Comparison of ENCODE assay signal across 1 cellular context in the genomic region with DNA sequence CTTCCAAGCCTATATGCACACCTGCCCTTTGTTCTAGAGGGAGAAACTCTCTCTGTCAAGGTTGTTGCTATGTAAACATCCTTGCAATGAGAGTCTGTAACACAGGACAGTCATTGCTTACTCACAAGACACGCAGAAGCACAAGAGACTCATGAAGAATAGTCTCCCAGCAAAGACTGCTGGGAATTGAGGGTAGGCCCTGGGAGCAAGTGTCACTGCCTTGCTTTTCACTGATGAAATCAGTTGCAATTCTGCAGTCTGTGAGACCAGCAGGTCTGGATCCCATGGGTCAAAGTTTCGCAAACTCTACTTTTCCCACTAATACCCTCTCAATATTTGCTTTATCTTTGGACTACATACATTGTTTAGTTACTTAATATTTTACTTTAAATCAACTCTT.
TF ChIP-seq lines count a peak whose summit lies in the region.

No MANE protein-coding gene starts in this region.

TF ChIP-seq in HepG2, 621 proteins besides CTCF, POLR2A, EP300 and RAD21 (continued from another document and continues in another):
- TF ChIP-seq, protein P1, sequence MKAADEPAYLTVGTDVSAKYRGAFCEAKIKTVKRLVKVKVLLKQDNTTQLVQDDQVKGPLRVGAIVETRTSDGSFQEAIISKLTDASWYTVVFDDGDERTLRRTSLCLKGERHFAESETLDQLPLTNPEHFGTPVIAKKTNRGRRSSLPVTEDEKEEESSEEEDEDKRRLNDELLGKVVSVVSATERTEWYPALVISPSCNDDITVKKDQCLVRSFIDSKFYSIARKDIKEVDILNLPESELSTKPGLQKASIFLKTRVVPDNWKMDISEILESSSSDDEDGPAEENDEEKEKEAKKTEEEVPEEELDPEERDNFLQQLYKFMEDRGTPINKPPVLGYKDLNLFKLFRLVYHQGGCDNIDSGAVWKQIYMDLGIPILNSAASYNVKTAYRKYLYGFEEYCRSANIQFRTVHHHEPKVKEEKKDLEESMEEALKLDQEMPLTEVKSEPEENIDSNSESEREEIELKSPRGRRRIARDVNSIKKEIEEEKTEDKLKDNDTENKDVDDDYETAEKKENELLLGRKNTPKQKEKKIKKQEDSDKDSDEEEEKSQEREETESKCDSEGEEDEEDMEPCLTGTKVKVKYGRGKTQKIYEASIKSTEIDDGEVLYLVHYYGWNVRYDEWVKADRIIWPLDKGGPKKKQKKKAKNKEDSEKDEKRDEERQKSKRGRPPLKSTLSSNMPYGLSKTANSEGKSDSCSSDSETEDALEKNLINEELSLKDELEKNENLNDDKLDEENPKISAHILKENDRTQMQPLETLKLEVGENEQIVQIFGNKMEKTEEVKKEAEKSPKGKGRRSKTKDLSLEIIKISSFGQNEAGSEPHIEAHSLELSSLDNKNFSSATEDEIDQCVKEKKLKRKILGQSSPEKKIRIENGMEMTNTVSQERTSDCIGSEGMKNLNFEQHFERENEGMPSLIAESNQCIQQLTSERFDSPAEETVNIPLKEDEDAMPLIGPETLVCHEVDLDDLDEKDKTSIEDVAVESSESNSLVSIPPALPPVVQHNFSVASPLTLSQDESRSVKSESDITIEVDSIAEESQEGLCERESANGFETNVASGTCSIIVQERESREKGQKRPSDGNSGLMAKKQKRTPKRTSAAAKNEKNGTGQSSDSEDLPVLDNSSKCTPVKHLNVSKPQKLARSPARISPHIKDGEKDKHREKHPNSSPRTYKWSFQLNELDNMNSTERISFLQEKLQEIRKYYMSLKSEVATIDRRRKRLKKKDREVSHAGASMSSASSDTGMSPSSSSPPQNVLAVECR (CRISPR knock-in tag; IDR thresholded peaks at IDR 0.05; ENCODE audit: borderline replicate concordance), result peak; percentile 38; the same call in 1 of the 2 replicates
- TF ChIP-seq, protein P2, sequence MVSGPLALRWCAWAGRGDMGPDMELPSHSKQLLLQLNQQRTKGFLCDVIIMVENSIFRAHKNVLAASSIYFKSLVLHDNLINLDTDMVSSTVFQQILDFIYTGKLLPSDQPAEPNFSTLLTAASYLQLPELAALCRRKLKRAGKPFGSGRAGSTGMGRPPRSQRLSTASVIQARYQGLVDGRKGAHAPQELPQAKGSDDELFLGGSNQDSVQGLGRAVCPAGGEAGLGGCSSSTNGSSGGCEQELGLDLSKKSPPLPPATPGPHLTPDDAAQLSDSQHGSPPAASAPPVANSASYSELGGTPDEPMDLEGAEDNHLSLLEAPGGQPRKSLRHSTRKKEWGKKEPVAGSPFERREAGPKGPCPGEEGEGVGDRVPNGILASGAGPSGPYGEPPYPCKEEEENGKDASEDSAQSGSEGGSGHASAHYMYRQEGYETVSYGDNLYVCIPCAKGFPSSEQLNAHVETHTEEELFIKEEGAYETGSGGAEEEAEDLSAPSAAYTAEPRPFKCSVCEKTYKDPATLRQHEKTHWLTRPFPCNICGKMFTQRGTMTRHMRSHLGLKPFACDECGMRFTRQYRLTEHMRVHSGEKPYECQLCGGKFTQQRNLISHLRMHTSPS (CRISPR knock-in tag; IDR thresholded peaks at IDR 0.05; ENCODE audit: low read depth), result no peak
- TF ChIP-seq, protein P3, sequence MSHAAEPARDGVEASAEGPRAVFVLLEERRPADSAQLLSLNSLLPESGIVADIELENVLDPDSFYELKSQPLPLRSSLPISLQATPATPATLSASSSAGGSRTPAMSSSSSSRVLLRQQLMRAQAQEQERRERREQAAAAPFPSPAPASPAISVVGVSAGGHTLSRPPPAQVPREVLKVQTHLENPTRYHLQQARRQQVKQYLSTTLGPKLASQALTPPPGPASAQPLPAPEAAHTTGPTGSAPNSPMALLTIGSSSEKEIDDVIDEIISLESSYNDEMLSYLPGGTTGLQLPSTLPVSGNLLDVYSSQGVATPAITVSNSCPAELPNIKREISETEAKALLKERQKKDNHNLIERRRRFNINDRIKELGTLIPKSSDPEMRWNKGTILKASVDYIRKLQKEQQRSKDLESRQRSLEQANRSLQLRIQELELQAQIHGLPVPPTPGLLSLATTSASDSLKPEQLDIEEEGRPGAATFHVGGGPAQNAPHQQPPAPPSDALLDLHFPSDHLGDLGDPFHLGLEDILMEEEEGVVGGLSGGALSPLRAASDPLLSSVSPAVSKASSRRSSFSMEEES (CRISPR knock-in tag; IDR thresholded peaks at IDR 0.05), result peak; percentile 81; the same call in 1 of the 2 replicates
- no peak for TF ChIP-seq CHD2 (IDR thresholded peaks at IDR 0.05; ENCODE audit: low read depth, low read length)
- no peak for TF ChIP-seq ISX (CRISPR knock-in tag; conservative IDR thresholded peaks at IDR 0.05)
- TF ChIP-seq LCORL (IDR thresholded peaks at IDR 0.05), result no peak
- peak; percentile 84 for TF ChIP-seq LCORL (CRISPR knock-in tag; IDR thresholded peaks at IDR 0.05)
- TF ChIP-seq MEIS2 (CRISPR knock-in tag; IDR thresholded peaks at IDR 0.05), result no peak
- TF ChIP-seq AGO1 (IDR thresholded peaks at IDR 0.05; ENCODE audit: low read depth, low read length, poor library complexity, severe bottlenecking), result no peak
- TF ChIP-seq KMT2A (CRISPR knock-in tag; IDR thresholded peaks at IDR 0.05), result peak; percentile 61; the same call in 1 of the 2 replicates
- TF ChIP-seq ZSCAN9 (CRISPR knock-in tag; IDR thresholded peaks at IDR 0.05; ENCODE audit: borderline replicate concordance), result peak; percentile 86; the same call in 1 of the 2 replicates
- 0 out of 2 replicates have a peak, but pooled peaks have one; percentile 22 for TF ChIP-seq KAT7 (CRISPR knock-in tag; IDR thresholded peaks at IDR 0.05; ENCODE audit: borderline replicate concordance)
- no peak for TF ChIP-seq ZNF841 (CRISPR knock-in tag; IDR thresholded peaks at IDR 0.05; ENCODE audit: borderline replicate concordance)
- no peak for TF ChIP-seq NFKB2 (CRISPR knock-in tag; IDR thresholded peaks at IDR 0.05; ENCODE audit: borderline replicate concordance)
- TF ChIP-seq, protein P4, sequence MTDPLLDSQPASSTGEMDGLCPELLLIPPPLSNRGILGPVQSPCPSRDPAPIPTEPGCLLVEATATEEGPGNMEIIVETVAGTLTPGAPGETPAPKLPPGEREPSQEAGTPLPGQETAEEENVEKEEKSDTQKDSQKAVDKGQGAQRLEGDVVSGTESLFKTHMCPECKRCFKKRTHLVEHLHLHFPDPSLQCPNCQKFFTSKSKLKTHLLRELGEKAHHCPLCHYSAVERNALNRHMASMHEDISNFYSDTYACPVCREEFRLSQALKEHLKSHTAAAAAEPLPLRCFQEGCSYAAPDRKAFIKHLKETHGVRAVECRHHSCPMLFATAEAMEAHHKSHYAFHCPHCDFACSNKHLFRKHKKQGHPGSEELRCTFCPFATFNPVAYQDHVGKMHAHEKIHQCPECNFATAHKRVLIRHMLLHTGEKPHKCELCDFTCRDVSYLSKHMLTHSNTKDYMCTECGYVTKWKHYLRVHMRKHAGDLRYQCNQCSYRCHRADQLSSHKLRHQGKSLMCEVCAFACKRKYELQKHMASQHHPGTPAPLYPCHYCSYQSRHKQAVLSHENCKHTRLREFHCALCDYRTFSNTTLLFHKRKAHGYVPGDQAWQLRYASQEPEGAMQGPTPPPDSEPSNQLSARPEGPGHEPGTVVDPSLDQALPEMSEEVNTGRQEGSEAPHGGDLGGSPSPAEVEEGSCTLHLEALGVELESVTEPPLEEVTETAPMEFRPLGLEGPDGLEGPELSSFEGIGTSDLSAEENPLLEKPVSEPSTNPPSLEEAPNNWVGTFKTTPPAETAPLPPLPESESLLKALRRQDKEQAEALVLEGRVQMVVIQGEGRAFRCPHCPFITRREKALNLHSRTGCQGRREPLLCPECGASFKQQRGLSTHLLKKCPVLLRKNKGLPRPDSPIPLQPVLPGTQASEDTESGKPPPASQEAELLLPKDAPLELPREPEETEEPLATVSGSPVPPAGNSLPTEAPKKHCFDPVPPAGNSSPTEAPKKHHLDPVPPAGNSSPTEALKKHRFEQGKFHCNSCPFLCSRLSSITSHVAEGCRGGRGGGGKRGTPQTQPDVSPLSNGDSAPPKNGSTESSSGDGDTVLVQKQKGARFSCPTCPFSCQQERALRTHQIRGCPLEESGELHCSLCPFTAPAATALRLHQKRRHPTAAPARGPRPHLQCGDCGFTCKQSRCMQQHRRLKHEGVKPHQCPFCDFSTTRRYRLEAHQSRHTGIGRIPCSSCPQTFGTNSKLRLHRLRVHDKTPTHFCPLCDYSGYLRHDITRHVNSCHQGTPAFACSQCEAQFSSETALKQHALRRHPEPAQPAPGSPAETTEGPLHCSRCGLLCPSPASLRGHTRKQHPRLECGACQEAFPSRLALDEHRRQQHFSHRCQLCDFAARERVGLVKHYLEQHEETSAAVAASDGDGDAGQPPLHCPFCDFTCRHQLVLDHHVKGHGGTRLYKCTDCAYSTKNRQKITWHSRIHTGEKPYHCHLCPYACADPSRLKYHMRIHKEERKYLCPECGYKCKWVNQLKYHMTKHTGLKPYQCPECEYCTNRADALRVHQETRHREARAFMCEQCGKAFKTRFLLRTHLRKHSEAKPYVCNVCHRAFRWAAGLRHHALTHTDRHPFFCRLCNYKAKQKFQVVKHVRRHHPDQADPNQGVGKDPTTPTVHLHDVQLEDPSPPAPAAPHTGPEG (CRISPR knock-in tag; IDR thresholded peaks at IDR 0.05), result no peak
- TF ChIP-seq RELA (CRISPR knock-in tag; IDR thresholded peaks at IDR 0.05), result no peak
- no peak for TF ChIP-seq ZBTB38 (CRISPR knock-in tag; IDR thresholded peaks at IDR 0.05)
- peak; percentile 17 for TF ChIP-seq TBL1XR1 (IDR thresholded peaks at IDR 0.05; ENCODE audit: borderline replicate concordance, low read length, partially characterized antibody)
- no peak for TF ChIP-seq MAF1 (CRISPR knock-in tag; IDR thresholded peaks at IDR 0.05; ENCODE audit: borderline replicate concordance)
- peak; percentile 40; the same call in 1 of the 2 replicates for TF ChIP-seq SMC3 (IDR thresholded peaks at IDR 0.05; ENCODE audit: low read length)
- TF ChIP-seq KLF6 (CRISPR knock-in tag; IDR thresholded peaks at IDR 0.05), result peak; percentile 74; the same call in 1 of the 2 replicates
- TF ChIP-seq, protein P5, sequence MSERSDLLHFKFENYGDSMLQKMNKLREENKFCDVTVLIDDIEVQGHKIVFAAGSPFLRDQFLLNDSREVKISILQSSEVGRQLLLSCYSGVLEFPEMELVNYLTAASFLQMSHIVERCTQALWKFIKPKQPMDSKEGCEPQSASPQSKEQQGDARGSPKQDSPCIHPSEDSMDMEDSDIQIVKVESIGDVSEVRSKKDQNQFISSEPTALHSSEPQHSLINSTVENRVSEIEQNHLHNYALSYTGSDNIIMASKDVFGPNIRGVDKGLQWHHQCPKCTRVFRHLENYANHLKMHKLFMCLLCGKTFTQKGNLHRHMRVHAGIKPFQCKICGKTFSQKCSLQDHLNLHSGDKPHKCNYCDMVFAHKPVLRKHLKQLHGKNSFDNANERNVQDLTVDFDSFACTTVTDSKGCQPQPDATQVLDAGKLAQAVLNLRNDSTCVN (CRISPR knock-in tag; IDR thresholded peaks at IDR 0.05; ENCODE audit: borderline replicate concordance), result peak; percentile 86
- TF ChIP-seq ETV5 (CRISPR knock-in tag; IDR thresholded peaks at IDR 0.05; ENCODE audit: borderline replicate concordance), result peak; percentile 49; the same call in 1 of the 2 replicates
- no peak for TF ChIP-seq REL (CRISPR knock-in tag; conservative IDR thresholded peaks at IDR 0.05)
- TF ChIP-seq KDM4B (CRISPR knock-in tag; IDR thresholded peaks at IDR 0.05), result peak; percentile 91; the same call in 1 of the 2 replicates
- TF ChIP-seq POGZ (CRISPR knock-in tag; IDR thresholded peaks at IDR 0.05), result peak; percentile 22; the same call in 1 of the 2 replicates
- TF ChIP-seq, protein P6, sequence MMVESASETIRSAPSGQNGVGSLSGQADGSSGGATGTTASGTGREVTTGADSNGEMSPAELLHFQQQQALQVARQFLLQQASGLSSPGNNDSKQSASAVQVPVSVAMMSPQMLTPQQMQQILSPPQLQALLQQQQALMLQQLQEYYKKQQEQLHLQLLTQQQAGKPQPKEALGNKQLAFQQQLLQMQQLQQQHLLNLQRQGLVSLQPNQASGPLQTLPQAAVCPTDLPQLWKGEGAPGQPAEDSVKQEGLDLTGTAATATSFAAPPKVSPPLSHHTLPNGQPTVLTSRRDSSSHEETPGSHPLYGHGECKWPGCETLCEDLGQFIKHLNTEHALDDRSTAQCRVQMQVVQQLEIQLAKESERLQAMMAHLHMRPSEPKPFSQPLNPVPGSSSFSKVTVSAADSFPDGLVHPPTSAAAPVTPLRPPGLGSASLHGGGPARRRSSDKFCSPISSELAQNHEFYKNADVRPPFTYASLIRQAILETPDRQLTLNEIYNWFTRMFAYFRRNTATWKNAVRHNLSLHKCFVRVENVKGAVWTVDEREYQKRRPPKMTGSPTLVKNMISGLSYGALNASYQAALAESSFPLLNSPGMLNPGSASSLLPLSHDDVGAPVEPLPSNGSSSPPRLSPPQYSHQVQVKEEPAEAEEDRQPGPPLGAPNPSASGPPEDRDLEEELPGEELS (CRISPR knock-in tag; IDR thresholded peaks at IDR 0.05), result peak; percentile 76
- 0 out of 2 replicates have a peak, but pooled peaks have one; percentile 30 for TF ChIP-seq HDAC1 (CRISPR knock-in tag; IDR thresholded peaks at IDR 0.05)
- no peak for TF ChIP-seq ZNF556 (CRISPR knock-in tag; IDR thresholded peaks at IDR 0.05; ENCODE audit: borderline replicate concordance)
- TF ChIP-seq GTF3A (CRISPR knock-in tag; conservative IDR thresholded peaks at IDR 0.05), result no peak
- peak; percentile 62; the same call in 1 of the 2 replicates for TF ChIP-seq GATAD1 (CRISPR knock-in tag; IDR thresholded peaks at IDR 0.05)
